Comparison of ENCODE assay signal across 29 cellular contexts in genomic region chr5:9033524-9033923, GRCh38.
"Had no signal": no experiment of that assay in that cellular context is flagged by ENCODE, and none has a peak within 500 bp of the region (broad histone marks: within the 10 kb centered on the region; RNA-seq: fewer than 3 reads in every experiment).

No MANE protein-coding gene starts in this region.

- H3K4me3 ChIP-seq: stomach, suprapubic skin, testis, thoracic aorta, thyroid gland, tibial artery, tibial nerve, transverse colon, upper lobe of left lung, upper lobe of right lung, uterus, vagina had no signal

- H3K36me3 Mint-ChIP-seq: stimulated activated effector memory CD8-positive, alpha-beta T cell treated with anti-CD3 and anti-CD28 coated beads, Interleukin-12 subunit alpha, Interleukin-12 subunit beta, amount 100 ng/mL, for 72 hours; stimulated activated memory B cell treated with anti-CD40 and anti-IgM and Interleukin-4, amounts not matched to agents 10 μg/mL and 1 μg/mL and 100 μg/mL, for 72 hours; stimulated activated naive B cell treated with anti-CD40 and anti-IgM and Interleukin-4, amounts not matched to agents 10 μg/mL and 1 μg/mL and 100 μg/mL, for 72 hours; type B pancreatic cell had no signal

- H3K27ac ChIP-seq: stomach, suprapubic skin, testis, thoracic aorta, thyroid gland, tibial artery, tibial nerve, transverse colon, upper lobe of left lung, upper lobe of right lung, uterus, vagina had no signal

- H3K4me1 ChIP-seq: stomach, suprapubic skin, testis, thyroid gland, tibial artery, transverse colon, upper lobe of right lung, uterus, vagina had no signal

- ATAC-seq: stimulated activated effector memory CD8-positive, alpha-beta T cell treated with anti-CD3 and anti-CD28 coated beads, Interleukin-12 subunit alpha, Interleukin-12 subunit beta, amount 100 ng/mL, for 72 hours; stimulated activated memory B cell treated with anti-CD40 and anti-IgM and Interleukin-4, amounts not matched to agents 10 μg/mL and 1 μg/mL and 100 μg/mL, for 72 hours; stimulated activated naive B cell treated with anti-CD40 and anti-IgM and Interleukin-4, amounts not matched to agents 10 μg/mL and 1 μg/mL and 100 μg/mL, for 72 hours; stimulated activated naive CD8-positive, alpha-beta T cell treated with anti-CD3 and anti-CD28 coated beads, Interleukin-15, amount 100 ng/mL, for 72 hours; stimulated activated naive CD8-positive, alpha-beta T cell treated with anti-CD3 and anti-CD28 coated beads, Interleukin-15, Interleukin-2, amounts not matched to agents 100 U/mL and 50 U/mL, for 24 hours; upper lobe of right lung had no signal

- H3K4me1 Mint-ChIP-seq: stimulated activated effector memory CD8-positive, alpha-beta T cell treated with anti-CD3 and anti-CD28 coated beads, Interleukin-12 subunit alpha, Interleukin-12 subunit beta, amount 100 ng/mL, for 72 hours; stimulated activated memory B cell treated with anti-CD40 and anti-IgM and Interleukin-4, amounts not matched to agents 10 μg/mL and 1 μg/mL and 100 μg/mL, for 72 hours; stimulated activated naive B cell treated with anti-CD40 and anti-IgM and Interleukin-4, amounts not matched to agents 10 μg/mL and 1 μg/mL and 100 μg/mL, for 72 hours; stimulated activated naive CD8-positive, alpha-beta T cell treated with anti-CD3 and anti-CD28 coated beads, Interleukin-15, amount 100 ng/mL, for 72 hours had no signal

- H3K27me3 ChIP-seq: stomach, suprapubic skin, testis, thyroid gland, tibial artery, tibial nerve, transverse colon, upper lobe of left lung, upper lobe of right lung, uterus, vagina had no signal

- H3K27ac Mint-ChIP-seq: stimulated activated effector memory CD8-positive, alpha-beta T cell treated with anti-CD3 and anti-CD28 coated beads, Interleukin-12 subunit alpha, Interleukin-12 subunit beta, amount 100 ng/mL, for 72 hours; stimulated activated memory B cell treated with anti-CD40 and anti-IgM and Interleukin-4, amounts not matched to agents 10 μg/mL and 1 μg/mL and 100 μg/mL, for 72 hours; stimulated activated naive B cell treated with anti-CD40 and anti-IgM and Interleukin-4, amounts not matched to agents 10 μg/mL and 1 μg/mL and 100 μg/mL, for 72 hours; stimulated activated naive CD8-positive, alpha-beta T cell treated with anti-CD3 and anti-CD28 coated beads, Interleukin-15, amount 100 ng/mL, for 72 hours; stimulated activated naive CD8-positive, alpha-beta T cell treated with anti-CD3 and anti-CD28 coated beads, Interleukin-15, Interleukin-2, amounts not matched to agents 100 ng/mL and 50 ng/mL, for 24 hours; type B pancreatic cell had no signal

- H3K4me3 Mint-ChIP-seq: stimulated activated effector memory CD8-positive, alpha-beta T cell treated with anti-CD3 and anti-CD28 coated beads, Interleukin-12 subunit alpha, Interleukin-12 subunit beta, amount 100 ng/mL, for 72 hours; stimulated activated memory B cell treated with anti-CD40 and anti-IgM and Interleukin-4, amounts not matched to agents 10 μg/mL and 1 μg/mL and 100 μg/mL, for 72 hours; stimulated activated naive B cell treated with anti-CD40 and anti-IgM and Interleukin-4, amounts not matched to agents 10 μg/mL and 1 μg/mL and 100 μg/mL, for 72 hours; stimulated activated naive CD8-positive, alpha-beta T cell treated with anti-CD3 and anti-CD28 coated beads, Interleukin-15, amount 100 ng/mL, for 72 hours; stimulated activated naive CD8-positive, alpha-beta T cell treated with anti-CD3 and anti-CD28 coated beads, Interleukin-15, Interleukin-2, amounts not matched to agents 100 ng/mL and 50 ng/mL, for 24 hours; type B pancreatic cell had no signal

- FAIRE-seq: urothelium cell line had no signal

- H3K27me3 Mint-ChIP-seq: stimulated activated memory B cell treated with anti-CD40 and anti-IgM and Interleukin-4, amounts not matched to agents 10 μg/mL and 1 μg/mL and 100 μg/mL, for 72 hours; stimulated activated naive B cell treated with anti-CD40 and anti-IgM and Interleukin-4, amounts not matched to agents 10 μg/mL and 1 μg/mL and 100 μg/mL, for 72 hours; stimulated activated naive CD8-positive, alpha-beta T cell treated with anti-CD3 and anti-CD28 coated beads, Interleukin-15, amount 100 ng/mL, for 72 hours; stimulated activated naive CD8-positive, alpha-beta T cell treated with anti-CD3 and anti-CD28 coated beads, Interleukin-15, Interleukin-2, amounts not matched to agents 100 ng/mL and 50 ng/mL, for 24 hours had no signal

- H3K36me3 ChIP-seq: stomach, suprapubic skin, thoracic aorta, thyroid gland, tibial artery, tibial nerve, transverse colon, upper lobe of left lung, upper lobe of right lung, uterus, vagina had no signal

- DNase-seq: stimulated activated CD4-positive, alpha-beta T cell treated with anti-CD3 and anti-CD28 coated beads, Interleukin-2, amount 100 ng/mL, for 48 hours; stimulated activated CD4-positive, alpha-beta T cell treated with anti-CD3 and anti-CD28 coated beads, Interleukin-4, amount 100 ng/mL, for 1 hour; stimulated activated CD4-positive, alpha-beta T cell treated with anti-CD3 and anti-CD28 coated beads, Interleukin-4, amount 100 ng/mL, for 24 hours; stimulated activated CD4-positive, alpha-beta T cell treated with anti-CD3 and anti-CD28 coated beads, Interleukin-4, amount 100 ng/mL, for 4 hours; stimulated activated CD8-positive, alpha-beta memory T cell treated with anti-CD3 and anti-CD28 coated beads, Interleukin-4, amount 100 ng/mL, for 48 hours; stimulated activated naive B cell treated with anti-CD40 and anti-IgM and Interleukin-4, amounts not matched to agents 10 μg/mL and 1 μg/mL and 100 μg/mL, for 72 hours; stimulated activated naive CD4-positive, alpha-beta T cell; stimulated activated naive CD4-positive, alpha-beta T cell treated with Interleukin-2 at 50 U/mL for 16 hours; stimulated activated naive CD8-positive, alpha-beta T cell treated with anti-CD3 and anti-CD28 coated beads, Interleukin-15, amount 100 ng/mL, for 72 hours; stimulated activated naive CD8-positive, alpha-beta T cell treated with anti-CD3 and anti-CD28 coated beads, Interleukin-15, Interleukin-2, amounts not matched to agents 100 U/mL and 50 U/mL, for 24 hours; stomach; substantia nigra; testis; thyroid gland; tibial artery; transverse colon; trophoblast cell; upper lobe of left lung; upper lobe of right lung; uterus had no signal

- H3K9me3 ChIP-seq: stomach, suprapubic skin, testis, thoracic aorta, thyroid gland, tibial artery, tibial nerve, transverse colon, upper lobe of left lung, upper lobe of right lung, uterus, vagina had no signal

- H3K9me3 Mint-ChIP-seq: stimulated activated memory B cell treated with anti-CD40 and anti-IgM and Interleukin-4, amounts not matched to agents 10 μg/mL and 1 μg/mL and 100 μg/mL, for 72 hours; stimulated activated naive B cell treated with anti-CD40 and anti-IgM and Interleukin-4, amounts not matched to agents 10 μg/mL and 1 μg/mL and 100 μg/mL, for 72 hours; type B pancreatic cell had no signal
